9 cellular contexts compared by ENCODE assay signal in genomic region chr3:151871639-151872468, GRCh38. TPM values are rescaled to one million over a fixed set of nuclear protein-coding genes. Genes with fewer than 3 reads are reported as not detected.
DNase-seq lines count a peak whose midpoint lies in the region; ATAC-seq, FAIRE-seq and TF ChIP-seq lines count a peak whose summit lies in the region.
"Had no signal": no experiment of that assay in that cellular context is flagged by ENCODE, and none has a peak within 500 bp of the region (broad histone marks: within the 10 kb centered on the region; RNA-seq: fewer than 3 reads in every experiment).

No MANE protein-coding gene starts in this region.

- H3K27me3 Mint-ChIP-seq in CD4-positive, CD25-positive, alpha-beta regulatory T cell = peaks cover 19% of the 10 kb centered on the region
- no peaks in the 10 kb centered on the region for H3K27me3 Mint-ChIP-seq in neural progenitor cell (ENCODE audit: insufficient read depth, low read depth)

- H3K4me1 ChIP-seq in CD4-positive, CD25-positive, alpha-beta regulatory T cell (ENCODE audit: control insufficient read depth, insufficient read depth, low read length, poor library complexity, severe bottlenecking) = no peaks in the 10 kb centered on the region
- H3K4me1 ChIP-seq in adrenal gland (replicated peaks in 1 of 2) (peaks cover 4 to 28% of the 10 kb centered on the region in 2 donors), neural progenitor cell (peaks cover 14% of the 10 kb centered on the region)

- TF ChIP-seq CTCF in adrenal gland (IDR thresholded peaks at IDR 0.05) = no peak
- TF ChIP-seq CTCF in neural progenitor cell (IDR thresholded peaks at IDR 0.05) = no peak

- no peak overlapping the region for H3K4me3 Mint-ChIP-seq in CD4-positive, CD25-positive, alpha-beta regulatory T cell
- no peak overlapping the region for H3K4me3 Mint-ChIP-seq in neural progenitor cell

- FAIRE-seq in HTR-8/SVneo (lab: Jason Lieb, UNC) = no peak

- no peaks in the 10 kb centered on the region for H3K36me3 ChIP-seq in CD4-positive, CD25-positive, alpha-beta regulatory T cell (ENCODE audit: control insufficient read depth, insufficient read depth, low read length)
- H3K36me3 ChIP-seq in adrenal gland (replicated peaks in 1 of 2) = no peaks in the 10 kb centered on the region
- H3K36me3 ChIP-seq in neural progenitor cell = no peaks in the 10 kb centered on the region

- intact Hi-C loops in adrenal gland (cut with DNase I) = no loop called here

- no peak overlapping the region for H3K4me3 ChIP-seq in CD4-positive, CD25-positive, alpha-beta regulatory T cell (ENCODE audit: low read depth, low read length)
- H3K4me3 ChIP-seq in adrenal gland (no peak overlapping the region), neural progenitor cell (no peak overlapping the region)

- H3K27me3 ChIP-seq in CD4-positive, CD25-positive, alpha-beta regulatory T cell (ENCODE audit: control insufficient read depth, insufficient read depth, low read length) = peaks cover 6% of the 10 kb centered on the region
- H3K27me3 ChIP-seq in adrenal gland (no peaks in the 10 kb centered on the region), neural progenitor cell (no peaks in the 10 kb centered on the region)

- peak overlapping the region; percentile 69 for H2AFZ ChIP-seq in neural progenitor cell (replicated peaks)

- ATAC-seq in CD4-positive, CD25-positive, alpha-beta regulatory T cell (ENCODE audit: low read depth in 2 of 2) = peak; percentile 56 to 58
- peak; percentile 92 for ATAC-seq in GM21360 (IDR thresholded peaks at IDR 0.05; ENCODE audit: unreplicated experiment)
- peak; percentile 77 for ATAC-seq in HG03460 (IDR thresholded peaks at IDR 0.05; ENCODE audit: unreplicated experiment)

- DNase-seq in CD4-positive, CD25-positive, alpha-beta regulatory T cell = peak in 1 of 3 donors; percentile 27
- DNase-seq in adrenal gland (peak in 2 of 7 donors; percentile 25 to 45), neural progenitor cell (ENCODE audit: low spot score) (no peak), HK-2 (ENCODE audit: unreplicated experiment) (no peak), HTR-8/SVneo (ENCODE audit: insufficient read length, low spot score) (no peak)
- no peak for DNase-seq in stimulated activated CD4-positive, alpha-beta T cell treated with anti-CD3 and anti-CD28 coated beads, Interleukin-4, amount 100 ng/mL, for 24 hours

- H3K27ac ChIP-seq in CD4-positive, CD25-positive, alpha-beta regulatory T cell (ENCODE audit: insufficient read depth, low read length, poor library complexity, severe bottlenecking) = no peak overlapping the region
- peak overlapping the region in 3 of 5 donors; percentile 3 to 60 (median 42) for H3K27ac ChIP-seq in adrenal gland
- H3K27ac ChIP-seq in neural progenitor cell = no peak overlapping the region

- no peaks in the 10 kb centered on the region for H3K79me2 ChIP-seq in neural progenitor cell (ENCODE audit: low read depth)

- no peaks in the 10 kb centered on the region for H3K9me3 ChIP-seq in CD4-positive, CD25-positive, alpha-beta regulatory T cell (ENCODE audit: control insufficient read depth in 2 of 2, low read length in 2 of 2)
- H3K9me3 ChIP-seq in adrenal gland (replicated peaks in 1 of 3) (no peaks in the 10 kb centered on the region), neural progenitor cell (ENCODE audit: low read depth) (no peaks in the 10 kb centered on the region)

- no peak for TF ChIP-seq POLR2A in adrenal gland (IDR thresholded peaks at IDR 0.05)

- H3K27ac Mint-ChIP-seq in CD4-positive, CD25-positive, alpha-beta regulatory T cell = no peak overlapping the region
- H3K27ac Mint-ChIP-seq in neural progenitor cell = no peak overlapping the region

- no peak overlapping the region for H3K4me2 ChIP-seq in neural progenitor cell

- H3K4me1 Mint-ChIP-seq in CD4-positive, CD25-positive, alpha-beta regulatory T cell = peaks cover 0 to 7% (median 2%) of the 10 kb centered on the region in 4 donors
- H3K4me1 Mint-ChIP-seq in neural progenitor cell = no peaks in the 10 kb centered on the region

- 40 to 46% (median 44%) methylated on average over 8 of the region's 8 CpGs for WGBS in adrenal gland, 4 donors

- no peaks in the 10 kb centered on the region for H3K36me3 Mint-ChIP-seq in CD4-positive, CD25-positive, alpha-beta regulatory T cell
- no peaks in the 10 kb centered on the region for H3K36me3 Mint-ChIP-seq in neural progenitor cell

- H3K9ac ChIP-seq in neural progenitor cell = no peak overlapping the region

- H3K9me3 Mint-ChIP-seq in CD4-positive, CD25-positive, alpha-beta regulatory T cell = no peaks in the 10 kb centered on the region
- no peaks in the 10 kb centered on the region for H3K9me3 Mint-ChIP-seq in neural progenitor cell

- no peaks in the 10 kb centered on the region for H3F3A ChIP-seq in neural progenitor cell (ENCODE audit: low read depth)

- H4K20me1 ChIP-seq in neural progenitor cell (ENCODE audit: low read depth) = no peaks in the 10 kb centered on the region

RNA-seq across cellular contexts. Expression of gene SUCNR1, which starts 1.6 kb away (rescaled TPM):
- total RNA-seq in CD4-positive, CD25-positive, alpha-beta regulatory T cell = 0.17 TPM
- polyA plus RNA-seq in CD4-positive, CD25-positive, alpha-beta regulatory T cell = not detected
- total RNA-seq in adrenal gland (1 to 10 TPM in 7 of 8 donors, under 1 TPM in 1; 0.64 to 4.9 (median 2.5) TPM), neural progenitor cell (ENCODE audit: low replicate concordance) (not detected in 2 replicates)
- 1 to 10 TPM in 1 of 3 donors, under 1 TPM in 2; 0.08 to 2.7 (median 0.20) TPM for polyA plus RNA-seq in adrenal gland

RNA-seq across cellular contexts. Expression of gene AADAC, which starts 57.9 kb away (rescaled TPM):
- not detected for total RNA-seq in CD4-positive, CD25-positive, alpha-beta regulatory T cell
- not detected for polyA plus RNA-seq in CD4-positive, CD25-positive, alpha-beta regulatory T cell
- total RNA-seq in adrenal gland (1,000 to 10,000 TPM in 1 of 8 donors, 100 to 1,000 TPM in 7; 120 to 1,013 (median 290) TPM), neural progenitor cell (ENCODE audit: low replicate concordance) (not detected in 2 replicates)
- polyA plus RNA-seq in adrenal gland = 100 to 1,000 TPM in 2 of 3 donors, 10 to 100 TPM in 1; 26.9 to 588 (median 116) TPM
- total RNA-seq: renal cortical epithelial cell had no signal

Comparison
In these comparisons a context has a peak if more than half of its experiments do, and no peak if none do; other contexts are left out.
1. H3K27ac ChIP-seq: peak in adrenal gland (3 of 5); none in CD4-positive, CD25-positive, alpha-beta regulatory T cell (single experiment) and neural progenitor cell (single experiment).
2. RNA of gene AADAC, which starts 57.9 kb away (total RNA-seq): 120 to 1,013 TPM in adrenal gland; not detected in CD4-positive, CD25-positive, alpha-beta regulatory T cell (single experiment) and not detected in neural progenitor cell; every median in the first group is over 100 times any median in the second.
3. Peak in every context shown above with its lines, with median percentiles within 50 percentile points of each other: ATAC-seq.